In the genomic region with DNA sequence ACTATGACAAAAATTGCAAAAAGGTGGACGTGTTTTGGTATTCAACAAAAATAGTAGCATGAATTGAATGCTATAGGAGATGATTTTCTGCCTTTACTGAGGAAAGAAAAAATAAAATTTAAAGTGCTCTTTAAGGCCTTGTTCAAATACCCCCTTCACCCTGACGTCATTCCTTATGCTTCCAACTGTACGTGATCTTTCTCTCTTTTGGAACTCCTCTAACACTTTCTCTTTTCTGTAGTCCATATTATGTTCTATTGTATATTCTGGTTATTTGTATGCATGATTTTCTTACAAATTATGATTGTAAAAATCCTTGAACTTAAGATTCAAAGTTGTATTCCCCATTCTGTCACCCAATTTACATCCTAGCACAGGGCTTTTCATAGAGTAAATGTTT, we compare ENCODE assay signal across 7 cellular contexts.
"Had no signal": no experiment of that assay in that cellular context is flagged by ENCODE, and none has a peak within 500 bp of the region (broad histone marks: within the 10 kb centered on the region; RNA-seq: fewer than 3 reads in every experiment).

No MANE protein-coding gene starts in this region.

- H3K4me3 ChIP-seq: K562 had no signal

- DNase-seq: IMR-90, KBM-7, KG1 had no signal

- FAIRE-seq: HTR-8/SVneo, K562 had no signal

- H3K27ac ChIP-seq: HL-60, KMS-11 had no signal

- ATAC-seq: K562 had no signal

- H3K4me2 ChIP-seq: KMS-11 had no signal

- H3K9ac ChIP-seq: KMS-11 had no signal
